35 cellular contexts compared by ENCODE assay signal in the genomic region with DNA sequence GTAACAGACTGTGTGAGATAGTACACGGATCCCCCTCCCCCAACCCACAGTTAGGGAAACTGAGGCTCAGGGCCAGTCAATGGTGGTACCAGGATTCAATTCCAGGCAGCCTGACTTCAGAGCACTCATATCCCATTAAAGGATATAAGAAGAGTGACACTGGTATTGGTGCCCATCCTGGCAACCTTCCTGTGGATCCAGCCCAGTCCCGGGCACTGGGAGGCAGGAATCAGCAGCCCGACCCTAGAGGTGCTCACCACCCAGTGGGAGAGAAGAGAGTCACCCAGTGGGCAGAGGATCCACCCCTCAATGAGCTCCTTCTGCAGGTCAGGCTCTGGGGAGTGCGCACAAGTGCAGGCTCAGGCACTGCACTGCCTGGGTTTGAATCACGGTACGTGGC. TPM values are rescaled to one million over a fixed set of nuclear protein-coding genes. Genes with fewer than 3 reads are reported as not detected.
"Had no signal": no experiment of that assay in that cellular context is flagged by ENCODE, and none has a peak within 500 bp of the region (broad histone marks: within the 10 kb centered on the region; RNA-seq: fewer than 3 reads in every experiment).

No MANE protein-coding gene starts in this region.

- H3K4me1 ChIP-seq: parathyroid adenoma, sigmoid colon, tibial nerve, vagina had no signal

- H3K4me3 ChIP-seq: heart left ventricle, left ventricle myocardium inferior, lung, mucosa of descending colon, right atrium auricular region, sigmoid colon, tibial nerve, vagina had no signal

- H3K27me3 ChIP-seq: heart left ventricle, right atrium auricular region, sigmoid colon, tibial nerve, vagina had no signal

- DNase-seq: heart left ventricle; hypothalamus; immature natural killer cell; left ventricle myocardium inferior; mesendoderm; midbrain; mucosa of descending colon; naive thymus-derived CD4-positive, alpha-beta T cell; nucleus accumbens; sigmoid colon; small intestine; stimulated activated CD4-positive, alpha-beta T cell treated with anti-CD3 and anti-CD28 coated beads, Interleukin-1b, Interleukin-23, amount 100 ng/mL, for 48 hours; stimulated activated CD4-positive, alpha-beta T cell treated with anti-CD3 and anti-CD28 coated beads, Interleukin-2, amount 100 ng/mL, for 48 hours; stimulated activated CD4-positive, alpha-beta T cell treated with anti-CD3 and anti-CD28 coated beads, Interleukin-4, amount 100 ng/mL, for 4 hours; stimulated activated CD8-positive, alpha-beta memory T cell treated with anti-CD3 and anti-CD28 coated beads, Interleukin-4, amount 100 ng/mL, for 48 hours; stimulated activated naive CD4-positive, alpha-beta T cell treated with Interleukin-2 at 50 U/mL for 16 hours; stimulated activated naive CD8-positive, alpha-beta T cell treated with anti-CD3 and anti-CD28 coated beads, Interleukin-15, amount 100 ng/mL, for 72 hours; substantia nigra had no signal

- H3K27ac Mint-ChIP-seq: immature natural killer cell; naive thymus-derived CD4-positive, alpha-beta T cell; natural killer cell treated with Interleukin-12 subunit alpha and Interleukin-12 subunit beta and Interleukin-15 and Interleukin-18, amount 100 ng/mL, for 72 hours; stimulated activated memory B cell treated with anti-CD40 and anti-IgM and Interleukin-4, amounts not matched to agents 10 μg/mL and 1 μg/mL and 100 μg/mL, for 72 hours; type B pancreatic cell had no signal

- H3K9ac ChIP-seq: parathyroid adenoma had no signal

- H2AFZ ChIP-seq: parathyroid adenoma had no signal

- H3K79me2 ChIP-seq: parathyroid adenoma had no signal

- H3K4me3 Mint-ChIP-seq: immature natural killer cell; naive thymus-derived CD4-positive, alpha-beta T cell; natural killer cell treated with Interleukin-12 subunit alpha and Interleukin-12 subunit beta and Interleukin-15 and Interleukin-18, amount 100 ng/mL, for 72 hours; neural crest cell; stimulated activated memory B cell treated with anti-CD40 and anti-IgM and Interleukin-4, amounts not matched to agents 10 μg/mL and 1 μg/mL and 100 μg/mL, for 72 hours; stimulated activated naive CD8-positive, alpha-beta T cell treated with anti-CD3 and anti-CD28 coated beads, Interleukin-15, amount 100 ng/mL, for 72 hours; type B pancreatic cell had no signal

- H3K9me3 Mint-ChIP-seq: neural crest cell, type B pancreatic cell had no signal

- ATAC-seq: heart left ventricle; mucosa of descending colon; naive thymus-derived CD4-positive, alpha-beta T cell; natural killer cell treated with Interleukin-12 subunit alpha and Interleukin-12 subunit beta and Interleukin-15 and Interleukin-18, amount 100 ng/mL, for 72 hours; stimulated activated memory B cell treated with anti-CD40 and anti-IgM and Interleukin-4, amounts not matched to agents 10 μg/mL and 1 μg/mL and 100 μg/mL, for 72 hours; stimulated activated naive CD8-positive, alpha-beta T cell treated with anti-CD3 and anti-CD28 coated beads, Interleukin-15, amount 100 ng/mL, for 72 hours had no signal

- H3K36me3 ChIP-seq: heart left ventricle, left ventricle myocardium inferior, right atrium auricular region, sigmoid colon, tibial nerve, vagina had no signal

- FAIRE-seq: islet of Langerhans, small intestine had no signal

- H3K36me3 Mint-ChIP-seq: stimulated activated memory B cell treated with anti-CD40 and anti-IgM and Interleukin-4, amounts not matched to agents 10 μg/mL and 1 μg/mL and 100 μg/mL, for 72 hours; type B pancreatic cell had no signal

- H3K9me3 ChIP-seq: mucosa of descending colon, right atrium auricular region, vagina had no signal

- H3K4me1 Mint-ChIP-seq: immature natural killer cell; stimulated activated memory B cell treated with anti-CD40 and anti-IgM and Interleukin-4, amounts not matched to agents 10 μg/mL and 1 μg/mL and 100 μg/mL, for 72 hours; stimulated activated naive CD8-positive, alpha-beta T cell treated with anti-CD3 and anti-CD28 coated beads, Interleukin-15, amount 100 ng/mL, for 72 hours had no signal

- H3K27ac ChIP-seq: heart left ventricle, left ventricle myocardium inferior, parathyroid adenoma, right atrium auricular region, sigmoid colon, tibial nerve, vagina had no signal

RNA-seq across cellular contexts. Expression of a gene that starts 26.5 kb away (rescaled TPM):
- total RNA-seq: left ventricle myocardium inferior; myocyte; naive thymus-derived CD4-positive, alpha-beta T cell; natural killer cell treated with Interleukin-12 subunit alpha and Interleukin-12 subunit beta and Interleukin-15 and Interleukin-18, amount 100 ng/mL, for 72 hours; neural crest cell; right atrium auricular region; tibial nerve; vagina had no signal
- polyA plus RNA-seq: immature natural killer cell; naive thymus-derived CD4-positive, alpha-beta T cell had no signal

RNA-seq across cellular contexts. Expression of a gene that starts 29.7 kb away (rescaled TPM):
- polyA plus RNA-seq: immature natural killer cell; naive thymus-derived CD4-positive, alpha-beta T cell had no signal

RNA-seq across cellular contexts. Expression of a gene that starts 47.5 kb away (rescaled TPM):
- total RNA-seq: kidney epithelial cell; left ventricle myocardium inferior; lower leg skin; naive thymus-derived CD4-positive, alpha-beta T cell; natural killer cell treated with Interleukin-12 subunit alpha and Interleukin-12 subunit beta and Interleukin-15 and Interleukin-18, amount 100 ng/mL, for 72 hours; osteocyte; pulmonary artery endothelial cell; right atrium auricular region; sigmoid colon; temporal lobe; tibial nerve; urinary bladder; vagina had no signal
- polyA plus RNA-seq: immature natural killer cell; naive thymus-derived CD4-positive, alpha-beta T cell had no signal
